Comparison of ENCODE assay signal across 10 cellular contexts in genomic region chr10:92849576-92850090, GRCh38. TPM values are rescaled to one million over a fixed set of nuclear protein-coding genes. Genes with fewer than 3 reads are reported as not detected.
A peak's percentile ranks its signal among the peaks of the same experiment; 100 is the strongest.
DNase-seq lines count a peak whose midpoint lies in the region; ATAC-seq and TF ChIP-seq lines count a peak whose summit lies in the region.
"Had no signal": no experiment of that assay in that cellular context is flagged by ENCODE, and none has a peak within 500 bp of the region (broad histone marks: within the 10 kb centered on the region; RNA-seq: fewer than 3 reads in every experiment).

No MANE protein-coding gene starts in this region.

- H3K79me2 ChIP-seq in OCI-LY3 (ENCODE audit: low read length) = peaks cover 18% of the 10 kb centered on the region

- H3K4me3 ChIP-seq in OCI-LY3 (ENCODE audit: low read length) = peak overlapping the region; percentile 100
- H3K4me3 ChIP-seq in effector memory CD4-positive, alpha-beta T cell (ENCODE audit: insufficient read depth, low read depth, low read length, poor library complexity, severe bottlenecking) = peak overlapping the region; percentile 84

- H3K27ac Mint-ChIP-seq in progenitor cell of endocrine pancreas = no peak overlapping the region

- peak overlapping the region; percentile 83 for H3K4me2 ChIP-seq in OCI-LY3 (ENCODE audit: low read length)

- H3K4me1 Mint-ChIP-seq in progenitor cell of endocrine pancreas (ENCODE audit: low read depth) = peaks cover 13% of the 10 kb centered on the region

- ATAC-seq in GM18511 (IDR thresholded peaks at IDR 0.05; ENCODE audit: unreplicated experiment) = no peak

- TF ChIP-seq CTCF in OCI-LY3 (IDR thresholded peaks at IDR 0.05; ENCODE audit: low read depth, low read length) (no peak), progenitor cell of endocrine pancreas (IDR thresholded peaks at IDR 0.05; ENCODE audit: unreplicated experiment) (no peak)

- no peaks in the 10 kb centered on the region for H3K9me3 ChIP-seq in OCI-LY3 (ENCODE audit: insufficient read depth, low read length)
- H3K9me3 ChIP-seq in effector memory CD4-positive, alpha-beta T cell (ENCODE audit: control insufficient read depth, low read length) = no peaks in the 10 kb centered on the region

- DNase-seq in DMS 273 (lab: John Stamatoyannopoulos, UW; ENCODE audit: unreplicated experiment) (peak; percentile 16), DMS 273 treated with DMSO at 0.1 percent for 48 hours (lab: John Stamatoyannopoulos, UW) (no peak), progenitor cell of endocrine pancreas (ENCODE audit: low spot score, unreplicated experiment) (no peak), RPMI8226 (no peak)
- no peak for DNase-seq in effector memory CD4-positive, alpha-beta T cell
- no peak for DNase-seq in stimulated activated CD4-positive, alpha-beta T cell treated with anti-CD3 and anti-CD28 coated beads, Interleukin-4, amount 100 ng/mL, for 24 hours
- DNase-seq: 8988T, foreskin keratinocyte had no signal

- no peaks in the 10 kb centered on the region for H3K27me3 Mint-ChIP-seq in progenitor cell of endocrine pancreas

- H4K20me1 ChIP-seq in OCI-LY3 (ENCODE audit: insufficient read depth, low read length) = no peaks in the 10 kb centered on the region

- no peaks in the 10 kb centered on the region for H3K9me3 Mint-ChIP-seq in progenitor cell of endocrine pancreas (ENCODE audit: low read depth)

- peaks cover 24% of the 10 kb centered on the region for H3K4me1 ChIP-seq in OCI-LY3 (ENCODE audit: low read length)
- peaks cover 6% of the 10 kb centered on the region for H3K4me1 ChIP-seq in effector memory CD4-positive, alpha-beta T cell (ENCODE audit: control insufficient read depth, insufficient read depth, low read length, poor library complexity, severe bottlenecking)
- H3K4me1 ChIP-seq: foreskin keratinocyte had no signal

- H3K27ac ChIP-seq in OCI-LY3 (ENCODE audit: low read length) = no peak overlapping the region
- no peak overlapping the region for H3K27ac ChIP-seq in effector memory CD4-positive, alpha-beta T cell (ENCODE audit: insufficient read depth, low read length, poor library complexity, severe bottlenecking)
- H3K27ac ChIP-seq: foreskin keratinocyte had no signal

- H2AFZ ChIP-seq in OCI-LY3 (ENCODE audit: low read depth, low read length) = no peak overlapping the region

- no peaks in the 10 kb centered on the region for H3K27me3 ChIP-seq in OCI-LY3 (ENCODE audit: low read depth, low read length)
- no peaks in the 10 kb centered on the region for H3K27me3 ChIP-seq in effector memory CD4-positive, alpha-beta T cell (replicated peaks; ENCODE audit: control insufficient read depth, insufficient read depth, low read length, poor library complexity, severe bottlenecking)

- H3K9ac ChIP-seq in OCI-LY3 (ENCODE audit: low read length) = peak overlapping the region; percentile 88

- H3K4me3 Mint-ChIP-seq in progenitor cell of endocrine pancreas (ENCODE audit: low read depth) = peak overlapping the region; percentile 81

- peaks cover 2% of the 10 kb centered on the region for H3K36me3 Mint-ChIP-seq in progenitor cell of endocrine pancreas (ENCODE audit: insufficient read depth)

- no peaks in the 10 kb centered on the region for H3K36me3 ChIP-seq in OCI-LY3 (replicated peaks; ENCODE audit: low read depth, low read length)
- H3K36me3 ChIP-seq in effector memory CD4-positive, alpha-beta T cell (ENCODE audit: control insufficient read depth, insufficient read depth, low read length) = no peaks in the 10 kb centered on the region

RNA-seq across cellular contexts. Expression of gene EXOC6, which starts 1.3 kb away (rescaled TPM):
- total RNA-seq in progenitor cell of endocrine pancreas = 20.6 and 21.7 TPM in 2 replicates
